In genomic region chr1:145823565-145824498, GRCh38 we compare ENCODE assay signal across 8 cellular contexts.
DNase-seq lines count a peak whose midpoint lies in the region; ATAC-seq and FAIRE-seq lines count a peak whose summit lies in the region.

Gene POLR3C (plus strand): TSS chr1:145824200. CDS start chr1:145825777, 1,577 bp downstream.
Gene RNF115 (minus strand): TSS chr1:145824095. CDS start chr1:145823873, 222 bp downstream.

- ATAC-seq in GM21367 (IDR thresholded peaks at IDR 0.05; ENCODE audit: unreplicated experiment) (peak; percentile 59), memory B cell (ENCODE audit: low read depth) (peak; percentile 92)
- ATAC-seq in effector memory CD8-positive, alpha-beta T cell (replicated peaks): peak; percentile 89

- no peaks in the 10 kb centered on the region for H3K27me3 Mint-ChIP-seq in effector memory CD8-positive, alpha-beta T cell
- no peaks in the 10 kb centered on the region for H3K27me3 Mint-ChIP-seq in memory B cell

- peak within 1 kb of the TSS; percentile 99 for H3K4me3 Mint-ChIP-seq in effector memory CD8-positive, alpha-beta T cell
- H3K4me3 Mint-ChIP-seq in memory B cell: peak within 1 kb of the TSS; percentile 95

- H3K27ac Mint-ChIP-seq in effector memory CD8-positive, alpha-beta T cell: peak within 1 kb of the TSS; percentile 96 to 97
- H3K27ac Mint-ChIP-seq in memory B cell: peak within 1 kb of the TSS; percentile 89

- H3K36me3 Mint-ChIP-seq in effector memory CD8-positive, alpha-beta T cell (ENCODE audit: insufficient read depth): peaks cover 44% of the 10 kb centered on the region
- peaks cover 27% of the 10 kb centered on the region for H3K36me3 Mint-ChIP-seq in memory B cell

- peak; percentile 95 for DNase-seq in COLO668 (lab: John Stamatoyannopoulos, UW; ENCODE audit: unreplicated experiment)
- DNase-seq in HTR-8/SVneo (ENCODE audit: insufficient read length, low spot score): peak; percentile 74
- DNase-seq in NOMO-1 treated with DMSO at 0.1 percent for 48 hours (lab: John Stamatoyannopoulos, UW; ENCODE audit: unreplicated experiment): peak; percentile 95
- DNase-seq in activated CD8-positive, alpha-beta memory T cell treated with anti-CD3 and anti-CD28 coated beads for 4 hours (ENCODE audit: low read depth in 2 of 2): peak; percentile 65 to 73
- peak; percentile 75 to 80 (median 77) for DNase-seq in effector memory CD8-positive, alpha-beta T cell
- peak; percentile 70 for DNase-seq in memory B cell (ENCODE audit: low spot score in 2 of 2)
- DNase-seq in stimulated activated CD8-positive, alpha-beta memory T cell treated with anti-CD3 and anti-CD28 coated beads, Interleukin-12 subunit alpha, Interleukin-12 subunit beta, amount 100 ng/mL, for 24 hours (ENCODE audit: extremely low read depth): peak; percentile 66

- peaks cover 21 to 32% of the 10 kb centered on the region in 2 donors for H3K4me1 Mint-ChIP-seq in effector memory CD8-positive, alpha-beta T cell (ENCODE audit: low read depth in 2 of 2)
- peaks cover 14% of the 10 kb centered on the region for H3K4me1 Mint-ChIP-seq in memory B cell

- no peaks in the 10 kb centered on the region for H3K9me3 Mint-ChIP-seq in effector memory CD8-positive, alpha-beta T cell
- no peaks in the 10 kb centered on the region for H3K9me3 Mint-ChIP-seq in memory B cell

- FAIRE-seq in HTR-8/SVneo (lab: Jason Lieb, UNC): no peak

Comparison
In these comparisons a context has a peak if more than half of its experiments do, and no peak if none do; other contexts are left out.
1. Peak in every context shown above with its lines: DNase-seq and ATAC-seq.